ENCODE assay signal across 1 cellular context in genomic region chr14:75141967-75142366, GRCh38.
TF ChIP-seq lines count a peak whose summit lies in the region.

No MANE protein-coding gene starts in this region.

TF ChIP-seq in SK-N-SH, 30 proteins besides CTCF, POLR2A, EP300 and RAD21 (continued from another document):
- TF ChIP-seq, protein P1, sequence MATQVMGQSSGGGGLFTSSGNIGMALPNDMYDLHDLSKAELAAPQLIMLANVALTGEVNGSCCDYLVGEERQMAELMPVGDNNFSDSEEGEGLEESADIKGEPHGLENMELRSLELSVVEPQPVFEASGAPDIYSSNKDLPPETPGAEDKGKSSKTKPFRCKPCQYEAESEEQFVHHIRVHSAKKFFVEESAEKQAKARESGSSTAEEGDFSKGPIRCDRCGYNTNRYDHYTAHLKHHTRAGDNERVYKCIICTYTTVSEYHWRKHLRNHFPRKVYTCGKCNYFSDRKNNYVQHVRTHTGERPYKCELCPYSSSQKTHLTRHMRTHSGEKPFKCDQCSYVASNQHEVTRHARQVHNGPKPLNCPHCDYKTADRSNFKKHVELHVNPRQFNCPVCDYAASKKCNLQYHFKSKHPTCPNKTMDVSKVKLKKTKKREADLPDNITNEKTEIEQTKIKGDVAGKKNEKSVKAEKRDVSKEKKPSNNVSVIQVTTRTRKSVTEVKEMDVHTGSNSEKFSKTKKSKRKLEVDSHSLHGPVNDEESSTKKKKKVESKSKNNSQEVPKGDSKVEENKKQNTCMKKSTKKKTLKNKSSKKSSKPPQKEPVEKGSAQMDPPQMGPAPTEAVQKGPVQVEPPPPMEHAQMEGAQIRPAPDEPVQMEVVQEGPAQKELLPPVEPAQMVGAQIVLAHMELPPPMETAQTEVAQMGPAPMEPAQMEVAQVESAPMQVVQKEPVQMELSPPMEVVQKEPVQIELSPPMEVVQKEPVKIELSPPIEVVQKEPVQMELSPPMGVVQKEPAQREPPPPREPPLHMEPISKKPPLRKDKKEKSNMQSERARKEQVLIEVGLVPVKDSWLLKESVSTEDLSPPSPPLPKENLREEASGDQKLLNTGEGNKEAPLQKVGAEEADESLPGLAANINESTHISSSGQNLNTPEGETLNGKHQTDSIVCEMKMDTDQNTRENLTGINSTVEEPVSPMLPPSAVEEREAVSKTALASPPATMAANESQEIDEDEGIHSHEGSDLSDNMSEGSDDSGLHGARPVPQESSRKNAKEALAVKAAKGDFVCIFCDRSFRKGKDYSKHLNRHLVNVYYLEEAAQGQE (IDR thresholded peaks at IDR 0.05; ENCODE audit: low read depth, low read length) = no peak
- TF ChIP-seq GATA2 (CRISPR knock-in tag; IDR thresholded peaks at IDR 0.05) (no peak), ELF1 (IDR thresholded peaks at IDR 0.05) (no peak), RFX5 (IDR thresholded peaks at IDR 0.05; ENCODE audit: low read length) (no peak), MXI1 (IDR thresholded peaks at IDR 0.05; ENCODE audit: low read depth, low read length) (no peak)
